In genomic region chr3:126872701-126873100, GRCh38 we compare ENCODE assay signal across 30 cellular contexts.
"Had no signal": no experiment of that assay in that cellular context is flagged by ENCODE, and none has a peak within 500 bp of the region (broad histone marks: within the 10 kb centered on the region; RNA-seq: fewer than 3 reads in every experiment).

No MANE protein-coding gene starts in this region.

- H3K4me1 ChIP-seq: ascending aorta, breast epithelium, colonic mucosa had no signal

- H3K27ac ChIP-seq: ascending aorta, breast epithelium, cardiac muscle cell, colonic mucosa, WERI-Rb-1 had no signal

- H3K4me1 Mint-ChIP-seq: activated B cell treated with CpG ODN at 0.5 μM for 24 hours; activated naive CD4-positive, alpha-beta T cell treated with anti-CD3 and anti-CD28 coated beads, Interleukin-2, amount 10 ng/mL, durations not matched to agents 7 days and 5 days; activated naive CD8-positive, alpha-beta T cell treated with anti-CD3 and anti-CD28 coated beads, Interleukin-2, amount 10 ng/mL, durations not matched to agents 7 days and 5 days had no signal

- DNase-seq: activated B cell treated with CpG ODN at 0.5 μM for 24 hours; activated CD4-positive, alpha-beta T cell treated with anti-CD3 and anti-CD28 coated beads for 48 hours; activated CD4-positive, alpha-beta T cell treated with anti-CD3 and anti-CD28 coated beads, Interleukin-2, amount 50 U/mL, for 1 hour; activated CD4-positive, alpha-beta T cell treated with anti-CD3 and anti-CD28 coated beads, Interleukin-2, amount 50 U/mL, for 48 hours; activated CD8-positive, alpha-beta memory T cell treated with anti-CD3 and anti-CD28 coated beads for 24 hours; activated CD8-positive, alpha-beta T cell treated with anti-CD3 and anti-CD28 coated beads for 36 hours; activated gamma-delta T cell; activated naive CD4-positive, alpha-beta T cell; activated naive CD4-positive, alpha-beta T cell treated with anti-CD3 and anti-CD28 coated beads, Interleukin-2, amount 10 ng/mL, durations not matched to agents 7 days and 5 days; activated naive CD8-positive, alpha-beta T cell treated with anti-CD3 and anti-CD28 coated beads, Interleukin-2, amount 10 ng/mL, durations not matched to agents 7 days and 5 days; activated T-cell treated with anti-CD3 and anti-CD28 coated beads, Interleukin-2, amount 50 U/mL, for 4 hours; central memory CD4-positive, alpha-beta T cell; cerebellar nuclear complex; colonic mucosa; effector CD8-positive, alpha-beta T cell; foreskin fibroblast; head of caudate nucleus; T-helper 17 cell; T1000; WERI-Rb-1 had no signal

- H3K9me3 ChIP-seq: ascending aorta, breast epithelium, colonic mucosa had no signal

- H3K27me3 ChIP-seq: ascending aorta, breast epithelium, cardiac muscle cell, colonic mucosa had no signal

- H3K27ac Mint-ChIP-seq: activated B cell treated with CpG ODN at 0.5 μM for 24 hours; activated CD8-positive, alpha-beta T cell treated with anti-CD3 and anti-CD28 coated beads for 36 hours; activated naive CD4-positive, alpha-beta T cell treated with anti-CD3 and anti-CD28 coated beads, Interleukin-2, amount 10 ng/mL, durations not matched to agents 7 days and 5 days; activated naive CD4-positive, alpha-beta T cell treated with anti-CD3 and anti-CD28 coated beads, Interleukin-2, amount 50 U/mL, for 72 hours; activated naive CD8-positive, alpha-beta T cell treated with anti-CD3 and anti-CD28 coated beads, Interleukin-2, amount 10 ng/mL, durations not matched to agents 7 days and 5 days; activated T-helper 1 cell treated with anti-CD3 and anti-CD28 coated beads, Interleukin-12 subunit alpha, Interleukin-12 subunit beta, Interleukin-2, Interleukin-4 antibody, amounts not matched to agents 30 ng/mL and 10 ng/mL and 1 ng/mL, durations not matched to agents 14 hours and 24 hours and 36 hours; brain; T-helper 17 cell; T-helper 2 cell treated with Interferon-gamma antibody and Interleukin-4, amounts not matched to agents 5 μg/mL and 100 μg/mL, for 36 hours had no signal

- H3K9me3 Mint-ChIP-seq: activated B cell treated with CpG ODN at 0.5 μM for 24 hours; activated CD8-positive, alpha-beta T cell treated with anti-CD3 and anti-CD28 coated beads for 36 hours; activated naive CD4-positive, alpha-beta T cell treated with anti-CD3 and anti-CD28 coated beads, Interleukin-2, amount 10 ng/mL, durations not matched to agents 7 days and 5 days; activated naive CD4-positive, alpha-beta T cell treated with anti-CD3 and anti-CD28 coated beads, Interleukin-2, amount 50 U/mL, for 72 hours; activated naive CD8-positive, alpha-beta T cell treated with anti-CD3 and anti-CD28 coated beads, Interleukin-2, amount 10 ng/mL, durations not matched to agents 7 days and 5 days; activated T-cell treated with anti-CD3 and anti-CD28 coated beads, Interleukin-2, amount 50 U/mL, for 4 hours; activated T-helper 1 cell treated with anti-CD3 and anti-CD28 coated beads, Interleukin-12 subunit alpha, Interleukin-12 subunit beta, Interleukin-2, Interleukin-4 antibody, amounts not matched to agents 30 ng/mL and 10 ng/mL and 1 ng/mL, durations not matched to agents 14 hours and 24 hours and 36 hours; brain; T-helper 2 cell treated with Interferon-gamma antibody and Interleukin-4, amounts not matched to agents 5 μg/mL and 100 μg/mL, for 36 hours had no signal

- H3K4me3 Mint-ChIP-seq: activated B cell treated with CpG ODN at 0.5 μM for 24 hours; activated CD8-positive, alpha-beta T cell treated with anti-CD3 and anti-CD28 coated beads for 36 hours; activated naive CD4-positive, alpha-beta T cell treated with anti-CD3 and anti-CD28 coated beads, Interleukin-2, amount 10 ng/mL, durations not matched to agents 7 days and 5 days; activated naive CD8-positive, alpha-beta T cell treated with anti-CD3 and anti-CD28 coated beads, Interleukin-2, amount 10 ng/mL, durations not matched to agents 7 days and 5 days; activated T-cell treated with anti-CD3 and anti-CD28 coated beads, Interleukin-2, amount 50 U/mL, for 4 hours; activated T-helper 1 cell treated with anti-CD3 and anti-CD28 coated beads, Interleukin-12 subunit alpha, Interleukin-12 subunit beta, Interleukin-2, Interleukin-4 antibody, amounts not matched to agents 30 ng/mL and 10 ng/mL and 1 ng/mL, durations not matched to agents 14 hours and 24 hours and 36 hours; brain; T-helper 17 cell; T-helper 2 cell treated with Interferon-gamma antibody and Interleukin-4, amounts not matched to agents 5 μg/mL and 100 μg/mL, for 36 hours had no signal

- ATAC-seq: activated CD4-positive, CD25-positive, alpha-beta regulatory T cell treated with anti-CD3 and anti-CD28 coated beads, Interleukin-2, amount 50 U/mL, for 24 hours; activated CD8-positive, alpha-beta T cell treated with anti-CD3 and anti-CD28 coated beads for 36 hours; activated naive CD4-positive, alpha-beta T cell treated with anti-CD3 and anti-CD28 coated beads, Interleukin-2, amount 50 U/mL, for 72 hours; activated T-cell treated with anti-CD3 and anti-CD28 coated beads, Interleukin-2, amount 50 U/mL, for 4 hours; esophagus mucosa; T-helper 17 cell had no signal

- H3K36me3 ChIP-seq: ascending aorta, breast epithelium, cardiac muscle cell, colonic mucosa, WERI-Rb-1 had no signal

- H3K36me3 Mint-ChIP-seq: activated naive CD4-positive, alpha-beta T cell treated with anti-CD3 and anti-CD28 coated beads, Interleukin-2, amount 10 ng/mL, durations not matched to agents 7 days and 5 days; activated naive CD8-positive, alpha-beta T cell treated with anti-CD3 and anti-CD28 coated beads, Interleukin-2, amount 10 ng/mL, durations not matched to agents 7 days and 5 days had no signal

- H3K4me3 ChIP-seq: ascending aorta, breast epithelium, cardiac muscle cell, colonic mucosa had no signal

- FAIRE-seq: frontal cortex had no signal

- H3K27me3 Mint-ChIP-seq: activated B cell treated with CpG ODN at 0.5 μM for 24 hours; activated CD8-positive, alpha-beta T cell treated with anti-CD3 and anti-CD28 coated beads for 36 hours; activated naive CD4-positive, alpha-beta T cell treated with anti-CD3 and anti-CD28 coated beads, Interleukin-2, amount 10 ng/mL, durations not matched to agents 7 days and 5 days; activated naive CD8-positive, alpha-beta T cell treated with anti-CD3 and anti-CD28 coated beads, Interleukin-2, amount 10 ng/mL, durations not matched to agents 7 days and 5 days; T-helper 17 cell had no signal
